9 cellular contexts compared by ENCODE assay signal in the genomic region with DNA sequence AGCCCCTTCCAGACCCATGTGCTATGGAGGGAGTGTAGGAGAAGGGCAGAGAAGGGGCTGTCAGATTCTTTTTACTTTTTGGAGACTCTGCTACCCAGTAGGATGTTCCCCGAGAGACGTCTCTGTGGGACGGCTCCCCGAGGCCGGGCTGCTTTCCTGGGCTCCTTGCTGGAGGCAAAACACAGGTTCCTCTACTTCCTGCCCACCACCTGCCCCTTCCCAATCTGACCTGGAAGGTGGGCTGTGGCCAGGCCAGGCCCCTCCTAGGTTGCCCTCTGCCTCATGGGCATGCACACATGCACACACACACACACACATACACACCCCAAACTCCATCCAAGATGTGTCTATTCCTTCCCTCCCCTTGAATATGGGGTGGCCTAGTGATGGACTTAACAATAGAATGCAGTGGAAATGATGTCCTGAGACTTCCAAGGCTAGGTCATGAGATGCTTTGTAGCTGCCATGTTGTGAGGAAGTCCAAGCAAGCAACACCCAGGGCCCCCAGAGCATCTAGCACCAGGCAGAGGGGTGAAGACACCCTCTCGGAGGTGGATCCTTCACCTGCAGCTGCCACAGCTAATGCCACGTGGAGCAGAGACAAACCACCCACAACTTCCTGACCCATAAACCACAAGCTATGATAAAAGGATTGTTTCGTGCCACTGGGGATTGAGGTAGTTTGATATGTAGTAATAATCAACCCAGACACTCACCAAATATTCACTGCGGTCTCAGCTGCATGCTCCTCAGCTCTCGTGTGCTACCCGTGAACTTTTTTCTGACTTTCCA. TPM values are rescaled to one million over a fixed set of nuclear protein-coding genes. Genes with fewer than 3 reads are reported as not detected.
A peak's percentile ranks its signal among the peaks of the same experiment; 100 is the strongest.
DNase-seq lines count a peak whose midpoint lies in the region; ATAC-seq, FAIRE-seq and TF ChIP-seq lines count a peak whose summit lies in the region.
"Had no signal": no experiment of that assay in that cellular context is flagged by ENCODE, and none has a peak within 500 bp of the region (broad histone marks: within the 10 kb centered on the region; RNA-seq: fewer than 3 reads in every experiment).

No MANE protein-coding gene starts in this region.

- intact Hi-C loops in head of caudate nucleus (cut with DNase I): no loop called here
- intact Hi-C loops in HepG2 (cut with micrococcal nuclease; ENCODE audit: unreplicated experiment): no loop called here

- TF ChIP-seq RAD21 in HepG2 (CRISPR knock-in tag; IDR thresholded peaks at IDR 0.05): no peak

- ATAC-seq in GM19351 (IDR thresholded peaks at IDR 0.05; ENCODE audit: unreplicated experiment) (peak; percentile 31), HG03457 (IDR thresholded peaks at IDR 0.05; ENCODE audit: unreplicated experiment) (peak; percentile 45), HepG2 (no peak)

- H3K27me3 ChIP-seq in HepG2 (ENCODE audit: control insufficient read depth in 1 of 2, insufficient read depth in 2 of 2, low read length in 2 of 2): peaks cover 8 to 55% of the 10 kb centered on the region in 2 experiments

- no TSS peak for BruUV-seq in HepG2 (replicated peaks; lab: Mats Ljungman, UMichigan)

- no peaks in the 10 kb centered on the region for H4K20me1 ChIP-seq in HepG2 (ENCODE audit: insufficient read depth, low read length)

- no peak overlapping the region for H3K4me2 ChIP-seq in HepG2 (ENCODE audit: low read depth, low read length)

- H3K27ac ChIP-seq in HepG2 (ENCODE audit: extremely low read length, insufficient read depth, low read length): no peak overlapping the region

- H3K9me3 ChIP-seq in HepG2 (ENCODE audit: low read length): no peaks in the 10 kb centered on the region

- 27% methylated on average over 6 of the region's 11 CpGs for WGBS in HepG2 (ENCODE audit: low lambda C conversion rate)

- TF ChIP-seq EP300 in HepG2 (IDR thresholded peaks at IDR 0.05; ENCODE audit: low read depth in 2 of 2, low read length in 2 of 2): no peak
- no peak for TF ChIP-seq EP300 in HepG2 (CRISPR knock-in tag; IDR thresholded peaks at IDR 0.05; ENCODE audit: borderline replicate concordance)

- in situ Hi-C loops in HepG2 (cut with HindIII; ENCODE audit: extremely low pct_ligation_motif_present, low pct_unique_long_range_greater_than_20kb): no loop called here

- no peak for TF ChIP-seq POLR2A in HepG2 (IDR thresholded peaks at IDR 0.05; ENCODE audit: insufficient read depth in 1 of 2, low read depth in 2 of 2, low read length in 2 of 2)

- no peaks in the 10 kb centered on the region for H3K36me3 ChIP-seq in HepG2 (replicated peaks in 1 of 2; ENCODE audit: control insufficient read depth in 1 of 2, insufficient read depth in 2 of 2, low read length in 2 of 2)

- no peak overlapping the region for H3K4me3 ChIP-seq in HepG2 (replicated peaks in 1 of 3; ENCODE audit: insufficient read depth in 1 of 3, low read depth in 2 of 3, low read length in 3 of 3)

- H3K79me2 ChIP-seq in HepG2 (ENCODE audit: insufficient read depth, low read length): no peaks in the 10 kb centered on the region

- no peak for FAIRE-seq in HepG2 (lab: Jason Lieb, UNC)
- FAIRE-seq: islet of Langerhans had no signal

- POLR2A ChIA-PET in HepG2 (lab: Yijun Ruan, JAX): no interaction called here

- CTCF ChIA-PET in HepG2 (lab: Yijun Ruan, JAX; ENCODE audit: low intra/inter-chr PET ratio, low total read pairs): no interaction called here

- no peak overlapping the region for H3K9ac ChIP-seq in HepG2 (ENCODE audit: insufficient read depth, low read depth, low read length)

- TF ChIP-seq CTCF in HepG2 (CRISPR knock-in tag; IDR thresholded peaks at IDR 0.05): no peak

- H3K4me1 ChIP-seq in HepG2 (ENCODE audit: insufficient read depth, low read length): peaks cover 53% of the 10 kb centered on the region

- H2AFZ ChIP-seq in HepG2 (ENCODE audit: low read length): no peak overlapping the region

- DNase-seq in activated CD8-positive, alpha-beta memory T cell treated with anti-CD3 and anti-CD28 coated beads for 4 hours (ENCODE audit: low read depth in 2 of 2): peak; percentile 43 to 67
- DNase-seq in myocyte (ENCODE audit: low read depth) (peak; percentile 51), head of caudate nucleus (no peak), HepG2 (ENCODE audit: low spot score) (no peak), C1 segment of cervical spinal cord (lab: John Stamatoyannopoulos, UW) (no peak), MV-4-11 (lab: John Stamatoyannopoulos, UW) (no peak)

RNA-seq across cellular contexts. Expression of a gene that starts 1.6 kb away (rescaled TPM):
- total RNA-seq in myocyte: 0.73 and 8.9 TPM in 2 replicates
- polyA plus RNA-seq in myocyte (2012): 1.5 TPM
- 0.46 and 0.82 TPM in 2 replicates for total RNA-seq in HepG2 (2016; rRNA removed; fragmentation: Illumina TruSeq; extraction: Trizol)
- 0.26 and 0.40 TPM in 2 replicates for total RNA-seq in HepG2 (2016; cell fraction: cytosol; rRNA removed; fragmentation: Illumina TruSeq; extraction: Trizol; ENCODE audit: low read depth)
- 0.62 and 0.93 TPM in 2 replicates for total RNA-seq in HepG2 (2016; cell fraction: insoluble cytoplasmic fraction; rRNA removed; fragmentation: Illumina TruSeq; extraction: Trizol)
- total RNA-seq in HepG2 (2016; cell fraction: membrane; rRNA removed; fragmentation: Illumina TruSeq; extraction: Trizol): 0.37 and 0.83 TPM in 2 replicates
- total RNA-seq in HepG2 (2016; cell fraction: nucleus; rRNA removed; fragmentation: Illumina TruSeq; extraction: Trizol): 1.1 and 1.3 TPM in 2 replicates
- polyA plus RNA-seq in HepG2 (2011; rRNA removed): 4.1 and 4.5 TPM in 2 replicates
- 4.5 and 6.1 TPM in 2 replicates for polyA plus RNA-seq in HepG2 (2011; cell fraction: cytosol; rRNA removed)
- 9.6 and 13.9 TPM in 2 replicates for polyA plus RNA-seq in HepG2 (2011; cell fraction: nucleus; rRNA removed)
- polyA plus RNA-seq in HepG2 (2012): 0.48 and 0.80 TPM in 2 replicates
- 0.21 and 0.37 TPM in 2 replicates for polyA plus RNA-seq in HepG2 (2016; cell fraction: cytosol; fragmentation: Illumina TruSeq; extraction: Trizol; ENCODE audit: low read depth)
- polyA plus RNA-seq in HepG2 (2016; cell fraction: insoluble cytoplasmic fraction; fragmentation: Illumina TruSeq; extraction: Trizol; ENCODE audit: low read depth): 0.58 and 0.71 TPM in 2 replicates
- 0.35 and 0.43 TPM in 2 replicates for polyA plus RNA-seq in HepG2 (2016; cell fraction: membrane; fragmentation: Illumina TruSeq; extraction: Trizol; ENCODE audit: low read depth)
- polyA plus RNA-seq in HepG2 (2016; cell fraction: nucleus; fragmentation: Illumina TruSeq; extraction: Trizol; ENCODE audit: insufficient read depth, low read depth): 1.0 and 1.6 TPM in 2 replicates
- 14.4 TPM in 1 of 2 replicates, not detected in the other for polyA minus RNA-seq in HepG2 (2011; rRNA and poly(A)+ RNA removed; ENCODE audit: low replicate concordance)
- polyA minus RNA-seq in HepG2 (2011; cell fraction: cytosol; rRNA and poly(A)+ RNA removed): 3.1 and 3.4 TPM in 2 replicates
- 3.7 and 6.6 TPM in 2 replicates for polyA minus RNA-seq in HepG2 (2011; cell fraction: nucleus; rRNA and poly(A)+ RNA removed)

RNA-seq across cellular contexts. Expression of a gene that starts 19.1 kb away (rescaled TPM):
- total RNA-seq in myocyte (not detected in 2 replicates), HepG2 (2016; rRNA removed; fragmentation: Illumina TruSeq; extraction: Trizol) (0.11 TPM in 1 of 2 replicates, not detected in the other)
- polyA plus RNA-seq in myocyte (2012): not detected
- total RNA-seq in HepG2 (2016; cell fraction: cytosol; rRNA removed; fragmentation: Illumina TruSeq; extraction: Trizol; ENCODE audit: low read depth): not detected in 2 replicates
- total RNA-seq in HepG2 (2016; cell fraction: insoluble cytoplasmic fraction; rRNA removed; fragmentation: Illumina TruSeq; extraction: Trizol): not detected in 2 replicates
- total RNA-seq in HepG2 (2016; cell fraction: membrane; rRNA removed; fragmentation: Illumina TruSeq; extraction: Trizol): not detected in 2 replicates
- total RNA-seq in HepG2 (2016; cell fraction: nucleus; rRNA removed; fragmentation: Illumina TruSeq; extraction: Trizol): not detected in 2 replicates
- polyA plus RNA-seq in HepG2 (2011; rRNA removed): 0.13 TPM in 1 of 2 replicates, not detected in the other
- polyA plus RNA-seq in HepG2 (2011; cell fraction: cytosol; rRNA removed): not detected in 2 replicates
- polyA plus RNA-seq in HepG2 (2011; cell fraction: nucleus; rRNA removed): 0.17 TPM in 1 of 2 replicates, not detected in the other
- polyA plus RNA-seq in HepG2 (2012): 0.11 TPM in 1 of 2 replicates, not detected in the other
- polyA plus RNA-seq in HepG2 (2016; cell fraction: cytosol; fragmentation: Illumina TruSeq; extraction: Trizol; ENCODE audit: low read depth): not detected in 2 replicates
- not detected in 2 replicates for polyA plus RNA-seq in HepG2 (2016; cell fraction: insoluble cytoplasmic fraction; fragmentation: Illumina TruSeq; extraction: Trizol; ENCODE audit: low read depth)
- 0.16 TPM in 1 of 2 replicates, not detected in the other for polyA plus RNA-seq in HepG2 (2016; cell fraction: membrane; fragmentation: Illumina TruSeq; extraction: Trizol; ENCODE audit: low read depth)
- polyA plus RNA-seq in HepG2 (2016; cell fraction: nucleus; fragmentation: Illumina TruSeq; extraction: Trizol; ENCODE audit: insufficient read depth, low read depth): 0.33 TPM in 1 of 2 replicates, not detected in the other
- 0.20 TPM in 1 of 2 replicates, not detected in the other for polyA minus RNA-seq in HepG2 (2011; rRNA and poly(A)+ RNA removed; ENCODE audit: low replicate concordance)
- polyA minus RNA-seq in HepG2 (2011; cell fraction: cytosol; rRNA and poly(A)+ RNA removed): not detected in 2 replicates
- polyA minus RNA-seq in HepG2 (2011; cell fraction: nucleus; rRNA and poly(A)+ RNA removed): not detected in 2 replicates

RNA-seq across cellular contexts. Expression of a gene that starts 48.2 kb away (rescaled TPM):
- total RNA-seq in myocyte (0.48 and 1.1 TPM in 2 replicates), HepG2 (2016; rRNA removed; fragmentation: Illumina TruSeq; extraction: Trizol) (2.2 and 2.4 TPM in 2 replicates)
- polyA plus RNA-seq in myocyte (2012): 1.7 TPM
- 0.30 and 0.44 TPM in 2 replicates for total RNA-seq in HepG2 (2016; cell fraction: cytosol; rRNA removed; fragmentation: Illumina TruSeq; extraction: Trizol; ENCODE audit: low read depth)
- 1.8 and 1.9 TPM in 2 replicates for total RNA-seq in HepG2 (2016; cell fraction: insoluble cytoplasmic fraction; rRNA removed; fragmentation: Illumina TruSeq; extraction: Trizol)
- 1.2 and 1.4 TPM in 2 replicates for total RNA-seq in HepG2 (2016; cell fraction: membrane; rRNA removed; fragmentation: Illumina TruSeq; extraction: Trizol)
- 2.6 and 3.1 TPM in 2 replicates for total RNA-seq in HepG2 (2016; cell fraction: nucleus; rRNA removed; fragmentation: Illumina TruSeq; extraction: Trizol)
- polyA plus RNA-seq in HepG2 (2011; rRNA removed): 2.4 and 3.0 TPM in 2 replicates
- 2.3 and 2.6 TPM in 2 replicates for polyA plus RNA-seq in HepG2 (2011; cell fraction: cytosol; rRNA removed)
- 3.9 and 4.1 TPM in 2 replicates for polyA plus RNA-seq in HepG2 (2011; cell fraction: nucleus; rRNA removed)
- 1.4 and 1.9 TPM in 2 replicates for polyA plus RNA-seq in HepG2 (2012)
- polyA plus RNA-seq in HepG2 (2016; cell fraction: cytosol; fragmentation: Illumina TruSeq; extraction: Trizol; ENCODE audit: low read depth): 0.21 and 0.70 TPM in 2 replicates
- polyA plus RNA-seq in HepG2 (2016; cell fraction: insoluble cytoplasmic fraction; fragmentation: Illumina TruSeq; extraction: Trizol; ENCODE audit: low read depth): 2.0 and 2.3 TPM in 2 replicates
- 0.58 and 1.0 TPM in 2 replicates for polyA plus RNA-seq in HepG2 (2016; cell fraction: membrane; fragmentation: Illumina TruSeq; extraction: Trizol; ENCODE audit: low read depth)
- 2.1 and 2.3 TPM in 2 replicates for polyA plus RNA-seq in HepG2 (2016; cell fraction: nucleus; fragmentation: Illumina TruSeq; extraction: Trizol; ENCODE audit: insufficient read depth, low read depth)
- polyA minus RNA-seq in HepG2 (2011; rRNA and poly(A)+ RNA removed; ENCODE audit: low replicate concordance): 0.49 and 8.2 TPM in 2 replicates
- 3.3 and 4.7 TPM in 2 replicates for polyA minus RNA-seq in HepG2 (2011; cell fraction: cytosol; rRNA and poly(A)+ RNA removed)
- 10.0 and 11.3 TPM in 2 replicates for polyA minus RNA-seq in HepG2 (2011; cell fraction: nucleus; rRNA and poly(A)+ RNA removed)

RNA-seq across cellular contexts. Expression of a gene that starts 50.8 kb away (rescaled TPM):
- not detected in 2 replicates for total RNA-seq in myocyte
- not detected for polyA plus RNA-seq in myocyte (2012)
- 1.1 and 1.5 TPM in 2 replicates for total RNA-seq in HepG2 (2016; rRNA removed; fragmentation: Illumina TruSeq; extraction: Trizol)
- 0.18 and 0.51 TPM in 2 replicates for total RNA-seq in HepG2 (2016; cell fraction: cytosol; rRNA removed; fragmentation: Illumina TruSeq; extraction: Trizol; ENCODE audit: low read depth)
- 0.95 and 1.2 TPM in 2 replicates for total RNA-seq in HepG2 (2016; cell fraction: insoluble cytoplasmic fraction; rRNA removed; fragmentation: Illumina TruSeq; extraction: Trizol)
- total RNA-seq in HepG2 (2016; cell fraction: membrane; rRNA removed; fragmentation: Illumina TruSeq; extraction: Trizol): 1.1 and 1.4 TPM in 2 replicates
- 0.38 and 1.1 TPM in 2 replicates for total RNA-seq in HepG2 (2016; cell fraction: nucleus; rRNA removed; fragmentation: Illumina TruSeq; extraction: Trizol)
- 0.80 and 1.1 TPM in 2 replicates for polyA plus RNA-seq in HepG2 (2011; rRNA removed)
- 0.47 and 0.89 TPM in 2 replicates for polyA plus RNA-seq in HepG2 (2011; cell fraction: cytosol; rRNA removed)
- 0.45 and 0.61 TPM in 2 replicates for polyA plus RNA-seq in HepG2 (2011; cell fraction: nucleus; rRNA removed)
- polyA plus RNA-seq in HepG2 (2012): 0.69 and 0.97 TPM in 2 replicates
- polyA plus RNA-seq in HepG2 (2016; cell fraction: cytosol; fragmentation: Illumina TruSeq; extraction: Trizol; ENCODE audit: low read depth): 0.54 and 0.60 TPM in 2 replicates
- polyA plus RNA-seq in HepG2 (2016; cell fraction: insoluble cytoplasmic fraction; fragmentation: Illumina TruSeq; extraction: Trizol; ENCODE audit: low read depth): 1.4 and 1.8 TPM in 2 replicates
- polyA plus RNA-seq in HepG2 (2016; cell fraction: membrane; fragmentation: Illumina TruSeq; extraction: Trizol; ENCODE audit: low read depth): 0.57 and 0.84 TPM in 2 replicates
- 1.6 and 2.1 TPM in 2 replicates for polyA plus RNA-seq in HepG2 (2016; cell fraction: nucleus; fragmentation: Illumina TruSeq; extraction: Trizol; ENCODE audit: insufficient read depth, low read depth)
- 1.6 TPM in 1 of 2 replicates, not detected in the other for polyA minus RNA-seq in HepG2 (2011; rRNA and poly(A)+ RNA removed; ENCODE audit: low replicate concordance)
- polyA minus RNA-seq in HepG2 (2011; cell fraction: cytosol; rRNA and poly(A)+ RNA removed): not detected in 2 replicates
- not detected in 2 replicates for polyA minus RNA-seq in HepG2 (2011; cell fraction: nucleus; rRNA and poly(A)+ RNA removed)

Comparison
In these comparisons a context has a peak if more than half of its experiments do, and no peak if none do; other contexts are left out.
1. DNase-seq: peak in activated CD8-positive, alpha-beta memory T cell treated with anti-CD3 and anti-CD28 coated beads for 4 hours (2 of 2) and myocyte (single experiment); none in head of caudate nucleus (0 of 42), HepG2 (single experiment), C1 segment of cervical spinal cord (0 of 14) and MV-4-11 (single experiment).